In the genomic region with DNA sequence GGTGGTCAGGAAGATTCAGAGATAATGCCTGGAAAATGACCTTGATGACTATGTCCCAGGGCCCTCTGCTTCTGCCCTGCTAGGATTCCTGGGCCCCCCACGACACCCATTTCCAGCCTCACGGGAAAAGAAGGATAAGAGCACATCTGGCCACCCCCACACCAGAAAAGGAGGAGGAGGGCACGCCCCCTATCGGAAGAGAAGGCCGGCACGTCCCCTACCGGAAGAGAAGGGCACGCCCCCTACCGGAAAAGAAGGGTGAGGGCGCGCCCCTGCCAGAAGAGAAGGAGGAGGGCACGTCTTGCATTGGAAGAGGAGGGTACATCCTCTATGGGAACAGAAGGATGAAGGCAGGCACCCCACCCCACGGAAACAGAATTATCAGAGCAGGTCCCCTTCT, we compare ENCODE assay signal across 1 cellular context.
A peak's percentile ranks its signal among the peaks of the same experiment; 100 is the strongest.
TF ChIP-seq lines count a peak whose summit lies in the region.

No MANE protein-coding gene starts in this region.

TF ChIP-seq in HepG2, 621 proteins besides CTCF, POLR2A, EP300 and RAD21 (continued from another document):
- TF ChIP-seq IKZF5 (CRISPR knock-in tag; IDR thresholded peaks at IDR 0.05) (0 out of 2 replicates have a peak, but pooled peaks have one; percentile 20), HNF1B (CRISPR knock-in tag; IDR thresholded peaks at IDR 0.05) (no peak), ZSCAN12 (CRISPR knock-in tag; IDR thresholded peaks at IDR 0.05) (no peak), JARID2 (CRISPR knock-in tag; IDR thresholded peaks at IDR 0.05; ENCODE audit: insufficient replicate concordance) (no peak)
